ENCODE assay signal across 18 cellular contexts in the genomic region with DNA sequence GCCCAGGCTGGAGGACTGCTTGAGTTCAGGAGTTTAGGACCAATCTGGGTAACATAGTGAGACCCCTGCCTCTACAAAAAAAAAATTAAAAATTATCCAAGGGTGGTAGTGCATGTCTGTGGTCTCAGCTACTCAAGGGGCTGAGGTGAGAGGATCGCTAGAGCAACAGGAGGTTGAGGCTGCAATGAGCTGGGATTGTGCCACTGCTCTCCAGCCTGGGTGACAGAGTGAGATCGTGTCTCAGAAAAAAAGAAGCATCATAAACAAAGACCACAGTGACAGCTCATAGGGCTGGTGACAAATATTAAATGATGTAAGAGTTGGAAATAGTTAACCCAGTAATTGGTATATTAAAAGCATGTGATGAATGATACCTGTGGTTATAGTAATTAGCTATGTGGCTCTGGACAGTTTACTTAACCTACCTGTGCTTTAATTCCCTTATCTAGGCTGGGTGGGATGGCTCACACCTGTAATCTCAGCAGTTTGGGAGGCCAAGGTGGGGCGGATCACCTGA.
A peak's percentile ranks its signal among the peaks of the same experiment; 100 is the strongest.
DNase-seq lines count a peak whose midpoint lies in the region; ATAC-seq and TF ChIP-seq lines count a peak whose summit lies in the region.
"Had no signal": no experiment of that assay in that cellular context is flagged by ENCODE, and none has a peak within 500 bp of the region (broad histone marks: within the 10 kb centered on the region; RNA-seq: fewer than 3 reads in every experiment).

No MANE protein-coding gene starts in this region.

- no peaks in the 10 kb centered on the region for H3F3A ChIP-seq in smooth muscle cell (ENCODE audit: low read depth)

- H3K27me3 ChIP-seq in A673 (replicated peaks; ENCODE audit: insufficient read depth, low read depth, low read length, poor library complexity), result no peaks in the 10 kb centered on the region
- no peaks in the 10 kb centered on the region for H3K27me3 ChIP-seq in HCT116 (ENCODE audit: insufficient read depth, low read length)
- peaks cover 33% of the 10 kb centered on the region for H3K27me3 ChIP-seq in gastroesophageal sphincter
- H3K27me3 ChIP-seq in smooth muscle cell (ENCODE audit: low read depth), result peaks cover 23% of the 10 kb centered on the region
- H3K27me3 ChIP-seq: BE2C had no signal

- H3K9ac ChIP-seq in HCT116 (ENCODE audit: low read length) (no peak overlapping the region), smooth muscle cell (ENCODE audit: low read depth) (no peak overlapping the region)
- H3K9ac ChIP-seq: GM23248 had no signal

- no peak for TF ChIP-seq EP300 in gastroesophageal sphincter (IDR thresholded peaks at IDR 0.05)

- TF ChIP-seq POLR2A in HCT116 (IDR thresholded peaks at IDR 0.05; ENCODE audit: borderline replicate concordance, extremely low read depth, insufficient read depth, insufficient read length), result no peak
- TF ChIP-seq POLR2A in gastroesophageal sphincter (IDR thresholded peaks at IDR 0.05), result no peak

- no peak overlapping the region for H2AFZ ChIP-seq in HCT116 (ENCODE audit: low read depth, low read length, poor library complexity, severe bottlenecking)
- no peak overlapping the region for H2AFZ ChIP-seq in smooth muscle cell (ENCODE audit: low read depth)
- H2AFZ ChIP-seq: GM23248 had no signal

- CTCF ChIA-PET in A673 (lab: Charles Lee) (no interaction called here), HCT116 (lab: Charles Lee) (no interaction called here)

- DNase-seq in A673 (ENCODE audit: low spot score) (no peak), HCT116 (ENCODE audit: low read depth, low spot score) (no peak), RKO (ENCODE audit: low spot score) (peak; percentile 21), epithelial cell of prostate (ENCODE audit: low read depth, low spot score) (no peak), smooth muscle cell (lab: John Stamatoyannopoulos, UW; ENCODE audit: unreplicated experiment) (no peak)
- DNase-seq: ACHN; BE2C; C1 segment of cervical spinal cord; Caco-2; CD4-positive, CD25-positive, alpha-beta regulatory T cell; DMS153; DMS79; GDM1; GM23248; HCEC 1CT had no signal

- TF ChIP-seq CTCF in A673 (conservative IDR thresholded peaks at IDR 0.05; ENCODE audit: low read depth, low read length) (no peak), HCT116 (IDR thresholded peaks at IDR 0.05 in 2 of 3, conservative IDR thresholded peaks at IDR 0.05 in 1 of 3; ENCODE audit: borderline replicate concordance in 1 of 3, insufficient read depth in 1 of 3, low read depth in 2 of 3, low read length in 2 of 3) (no peak), gastroesophageal sphincter (IDR thresholded peaks at IDR 0.05) (no peak), smooth muscle cell (IDR thresholded peaks at IDR 0.05; ENCODE audit: borderline replicate concordance, insufficient read depth, poor library complexity, severe bottlenecking) (no peak)

- intact Hi-C loops in A673 (cut with micrococcal nuclease; ENCODE audit: unreplicated experiment), result no loop called here
- intact Hi-C loops in HCT116 (cut with micrococcal nuclease), result no loop called here

- no peaks in the 10 kb centered on the region for H3K9me2 ChIP-seq in HCT116 (ENCODE audit: insufficient read depth)

- H3K79me2 ChIP-seq in HCT116 (ENCODE audit: insufficient read depth, low read length) (no peaks in the 10 kb centered on the region), smooth muscle cell (ENCODE audit: low read depth) (no peaks in the 10 kb centered on the region)

- H3K36me3 ChIP-seq in A673 (ENCODE audit: insufficient read depth, low read length, poor library complexity, severe bottlenecking) (no peaks in the 10 kb centered on the region), HCT116 (ENCODE audit: control insufficient read depth in 1 of 2, insufficient read depth in 2 of 2, low read length in 2 of 2) (no peaks in the 10 kb centered on the region), gastroesophageal sphincter (no peaks in the 10 kb centered on the region), smooth muscle cell (ENCODE audit: low read depth) (no peaks in the 10 kb centered on the region)
- H3K36me3 ChIP-seq: BE2C had no signal

- POLR2A ChIA-PET in A673 (lab: Charles Lee; ENCODE audit: low non-redundant PET), result no interaction called here
- POLR2A ChIA-PET in HCT116 (lab: Charles Lee), result interaction anchor here (0.7 kb wide), 1 partner anchor 39 kb away, joined by 4 read pairs; no protein-coding TSS in a partner anchor

- H3K27ac ChIP-seq in A673 (ENCODE audit: low read depth, low read length, poor library complexity, severe bottlenecking), result peak overlapping the region; percentile 16
- no peak overlapping the region for H3K27ac ChIP-seq in HCT116 (ENCODE audit: low read depth, low read length)
- peak overlapping the region; percentile 59 for H3K27ac ChIP-seq in epithelial cell of prostate
- no peak overlapping the region for H3K27ac ChIP-seq in gastroesophageal sphincter
- H3K27ac ChIP-seq in smooth muscle cell (ENCODE audit: low read depth), result no peak overlapping the region
- H3K27ac ChIP-seq: GM23248 had no signal

- no peak overlapping the region for H3K4me2 ChIP-seq in HCT116 (ENCODE audit: low read length)
- no peak overlapping the region for H3K4me2 ChIP-seq in smooth muscle cell

- TF ChIP-seq RAD21 in HCT116 (IDR thresholded peaks at IDR 0.05; ENCODE audit: low read depth), result no peak

- H4K20me1 ChIP-seq in HCT116 (ENCODE audit: insufficient read depth) (no peaks in the 10 kb centered on the region), smooth muscle cell (ENCODE audit: low read depth) (no peaks in the 10 kb centered on the region)

- H3K4me3 ChIP-seq in A673 (ENCODE audit: low read depth, low read length, poor library complexity, severe bottlenecking), result no peak overlapping the region
- no peak overlapping the region for H3K4me3 ChIP-seq in HCT116 (replicated peaks in 1 of 2; ENCODE audit: low read depth in 1 of 2, low read length in 2 of 2)
- no peak overlapping the region for H3K4me3 ChIP-seq in gastroesophageal sphincter
- H3K4me3 ChIP-seq in smooth muscle cell, result no peak overlapping the region
- H3K4me3 ChIP-seq: GM23248 had no signal

- no peaks in the 10 kb centered on the region for H3K9me3 ChIP-seq in A673 (ENCODE audit: low read depth, low read length, poor library complexity, severe bottlenecking)
- H3K9me3 ChIP-seq in HCT116 (ENCODE audit: control insufficient read depth in 1 of 2, insufficient read depth in 1 of 2, low read depth in 1 of 2, low read length in 2 of 2), result no peaks in the 10 kb centered on the region
- no peaks in the 10 kb centered on the region for H3K9me3 ChIP-seq in gastroesophageal sphincter
- H3K9me3 ChIP-seq in smooth muscle cell (replicated peaks; ENCODE audit: low read depth), result no peaks in the 10 kb centered on the region
- H3K9me3 ChIP-seq: BE2C, Caco-2 had no signal

- peaks cover 12% of the 10 kb centered on the region for H3K4me1 ChIP-seq in A673 (ENCODE audit: insufficient read depth, low read length, poor library complexity, severe bottlenecking)
- peaks cover 2 to 8% of the 10 kb centered on the region in 2 experiments; a peak in 1 of 4 replicates for H3K4me1 ChIP-seq in HCT116 (ENCODE audit: control insufficient read depth in 1 of 2, insufficient read depth in 2 of 2, low read length in 2 of 2)
- H3K4me1 ChIP-seq in gastroesophageal sphincter, result no peaks in the 10 kb centered on the region
- H3K4me1 ChIP-seq in smooth muscle cell (ENCODE audit: low read depth), result no peaks in the 10 kb centered on the region
- H3K4me1 ChIP-seq: BE2C, Caco-2 had no signal

- BruUV-seq in A673 (replicated peaks; lab: Mats Ljungman, UMichigan) (no TSS peak), HCT116 (replicated peaks; lab: Mats Ljungman, UMichigan) (no TSS peak)

- no peak for ATAC-seq in HCT116
- no peak for ATAC-seq in HG02610 (IDR thresholded peaks at IDR 0.05; ENCODE audit: unreplicated experiment)
- ATAC-seq in gastroesophageal sphincter, result no peak
- ATAC-seq: HepG2 had no signal

- RAD21 ChIA-PET in HCT116 (lab: Charles Lee; ENCODE audit: low non-redundant PET in 1 of 2, low total read pairs in 2 of 2, uncharacterized antibody in 2 of 2, unreplicated experiment in 2 of 2), result no interaction called here

- WGBS in gastroesophageal sphincter (ENCODE audit: low coverage in 1 of 2), 2 donors, result 79 to 80% methylated on average over 3 of the region's 3 CpGs
- 89% methylated on average over 3 of the region's 3 CpGs for WGBS in smooth muscle cell (ENCODE audit: low lambda C conversion rate)

TF ChIP-seq in HCT116, 20 proteins besides CTCF, POLR2A, EP300 and RAD21 (continues in another document):
- TF ChIP-seq, protein P1, sequence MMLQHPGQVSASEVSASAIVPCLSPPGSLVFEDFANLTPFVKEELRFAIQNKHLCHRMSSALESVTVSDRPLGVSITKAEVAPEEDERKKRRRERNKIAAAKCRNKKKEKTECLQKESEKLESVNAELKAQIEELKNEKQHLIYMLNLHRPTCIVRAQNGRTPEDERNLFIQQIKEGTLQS (IDR thresholded peaks at IDR 0.05), result no peak
- TF ChIP-seq TCF7L2 (IDR thresholded peaks at IDR 0.05; ENCODE audit: borderline replicate concordance, extremely low read depth, insufficient read depth, insufficient read length) (no peak), SIN3A (IDR thresholded peaks at IDR 0.05; ENCODE audit: low read depth) (no peak), SRF (IDR thresholded peaks at IDR 0.05; ENCODE audit: low read depth) (no peak), EZH2 (IDR thresholded peaks at IDR 0.05) (no peak), ELF1 (IDR thresholded peaks at IDR 0.05; ENCODE audit: borderline replicate concordance, low read depth) (no peak), SP1 (IDR thresholded peaks at IDR 0.05; ENCODE audit: low read depth) (peak; percentile 31; the same call in 1 of the 2 replicates), CBX3 (IDR thresholded peaks at IDR 0.05; ENCODE audit: low read depth) (no peak), JUND (IDR thresholded peaks at IDR 0.05) (no peak), EGR1 (IDR thresholded peaks at IDR 0.05; ENCODE audit: low read depth) (no peak)
- TF ChIP-seq, protein P2, sequence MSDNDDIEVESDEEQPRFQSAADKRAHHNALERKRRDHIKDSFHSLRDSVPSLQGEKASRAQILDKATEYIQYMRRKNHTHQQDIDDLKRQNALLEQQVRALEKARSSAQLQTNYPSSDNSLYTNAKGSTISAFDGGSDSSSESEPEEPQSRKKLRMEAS (IDR thresholded peaks at IDR 0.05), result peak; percentile 21; the same call in 1 of the 2 replicates

Comparison
In these comparisons a context has a peak if more than half of its experiments do, and no peak if none do; other contexts are left out.
1. H3K27ac ChIP-seq: peak in A673 (single experiment) and epithelial cell of prostate (single experiment); none in HCT116 (single experiment), gastroesophageal sphincter (0 of 4) and smooth muscle cell (single experiment).